16 cellular contexts compared by ENCODE assay signal in the genomic region with DNA sequence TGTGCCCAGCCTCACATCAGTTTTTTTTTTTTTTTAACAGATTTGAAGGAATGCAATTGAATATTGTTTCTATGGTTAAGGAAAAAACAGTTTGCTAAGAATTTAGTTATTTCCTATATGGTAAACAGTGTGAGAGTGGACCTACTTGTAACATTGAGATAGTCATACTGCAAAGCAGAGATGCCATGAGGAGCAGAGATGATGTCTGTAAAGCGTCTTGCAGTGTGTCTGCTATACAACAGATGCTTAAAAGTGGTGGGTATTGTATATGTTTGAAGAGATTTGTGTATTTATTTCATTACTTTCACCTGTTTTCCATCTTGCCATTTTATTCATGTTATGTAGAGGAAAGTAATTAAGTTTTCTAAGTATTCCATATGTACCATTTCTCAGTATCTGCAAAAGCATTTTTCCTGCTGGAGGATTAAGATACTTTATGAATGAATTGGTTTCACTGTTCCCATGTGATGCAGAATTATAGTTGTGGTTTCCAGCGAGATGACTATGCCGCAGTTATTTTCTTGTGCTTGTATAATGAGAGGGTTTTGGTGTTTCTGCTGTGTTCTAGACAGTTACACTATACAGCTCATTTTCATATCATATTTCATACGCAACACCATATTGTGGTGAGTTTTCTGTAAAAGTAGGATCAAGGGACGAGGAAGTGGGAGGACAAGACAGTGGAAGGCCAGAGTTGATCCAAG. TPM values are rescaled to one million over a fixed set of nuclear protein-coding genes. Genes with fewer than 3 reads are reported as not detected.
DNase-seq lines count a peak whose midpoint lies in the region; ATAC-seq lines count a peak whose summit lies in the region.
"Had no signal": no experiment of that assay in that cellular context is flagged by ENCODE, and none has a peak within 500 bp of the region (broad histone marks: within the 10 kb centered on the region; RNA-seq: fewer than 3 reads in every experiment).

No MANE protein-coding gene starts in this region.

- intact Hi-C loops in activated CD4-positive, alpha-beta T cell treated with anti-CD3 and anti-CD28 coated beads for 36 hours (cut with DNase I, micrococcal nuclease): no loop called here
- intact Hi-C loops in activated CD4-positive, alpha-beta T cell treated with anti-CD3 and anti-CD28 coated beads, Interleukin-2, amount 10 ng/mL, durations not matched to agents 24 days and 14 days (cut with micrococcal nuclease): no loop called here
- intact Hi-C loops in left cardiac atrium (cut with DNase I): no loop called here

- no peak overlapping the region for H2AK5ac ChIP-seq in mesenchymal stem cell (ENCODE audit: low read length, severe bottlenecking)

- ATAC-seq in activated CD4-positive, alpha-beta T cell treated with anti-CD3 and anti-CD28 coated beads for 36 hours: peak; percentile 33
- ATAC-seq in T-helper 17 cell: no peak
- ATAC-seq in esophagus mucosa: no peak
- ATAC-seq in HG03442 (IDR thresholded peaks at IDR 0.05; ENCODE audit: unreplicated experiment): no peak
- ATAC-seq in left cardiac atrium: no peak
- ATAC-seq: PC-3 had no signal

- H2BK120ac ChIP-seq in mesenchymal stem cell (ENCODE audit: low read depth, low read length): no peak overlapping the region

- H4K8ac ChIP-seq in mesenchymal stem cell (ENCODE audit: low read length): no peak overlapping the region

- no peaks in the 10 kb centered on the region for H3K27me3 ChIP-seq in mesenchymal stem cell (ENCODE audit: control insufficient read depth in 1 of 2, insufficient read depth in 1 of 2, low read length in 2 of 2)
- H3K27me3 ChIP-seq: SJCRH30 had no signal

- H2BK15ac ChIP-seq in mesenchymal stem cell (ENCODE audit: low read depth, poor library complexity, severe bottlenecking): no peak overlapping the region

- H3K4me2 ChIP-seq in mesenchymal stem cell (ENCODE audit: low read length, poor library complexity, severe bottlenecking): no peak overlapping the region

- 99% methylated on average over 2 of the region's 5 CpGs for WGBS in mesenchymal stem cell

- no peak overlapping the region for H3K14ac ChIP-seq in mesenchymal stem cell (ENCODE audit: low read length in 2 of 2)

- H2AFZ ChIP-seq in mesenchymal stem cell (ENCODE audit: low read depth, low read length): no peak overlapping the region

- H3K27me3 Mint-ChIP-seq in activated CD4-positive, alpha-beta T cell treated with anti-CD3 and anti-CD28 coated beads for 36 hours: no peaks in the 10 kb centered on the region
- H3K27me3 Mint-ChIP-seq in activated CD4-positive, alpha-beta T cell treated with anti-CD3 and anti-CD28 coated beads, Interleukin-2, amount 10 ng/mL, durations not matched to agents 24 days and 14 days: peaks cover 6% of the 10 kb centered on the region
- peaks cover 4% of the 10 kb centered on the region for H3K27me3 Mint-ChIP-seq in T-helper 17 cell
- H3K27me3 Mint-ChIP-seq: CD4-positive, alpha-beta memory T cell had no signal

- H3K36me3 Mint-ChIP-seq in activated CD4-positive, alpha-beta T cell treated with anti-CD3 and anti-CD28 coated beads for 36 hours (ENCODE audit: low read depth): no peaks in the 10 kb centered on the region
- H3K36me3 Mint-ChIP-seq in activated CD4-positive, alpha-beta T cell treated with anti-CD3 and anti-CD28 coated beads, Interleukin-2, amount 10 ng/mL, durations not matched to agents 24 days and 14 days (ENCODE audit: low read depth): no peaks in the 10 kb centered on the region
- H3K36me3 Mint-ChIP-seq in T-helper 17 cell (ENCODE audit: low read depth): no peaks in the 10 kb centered on the region
- H3K36me3 Mint-ChIP-seq: CD4-positive, alpha-beta memory T cell had no signal

- CTCF ChIA-PET in activated CD4-positive, alpha-beta T cell treated with anti-CD3 and anti-CD28 coated beads for 36 hours (lab: Charles Lee): interaction anchor here (0.6 kb wide), 1 partner anchor 134 kb away, joined by 3 read pairs; a partner anchor contains a TSS

- peaks cover 2% of the 10 kb centered on the region for H3K79me1 ChIP-seq in mesenchymal stem cell (replicated peaks; ENCODE audit: low read length, poor library complexity, severe bottlenecking)

- H4K91ac ChIP-seq in mesenchymal stem cell (ENCODE audit: low read length): no peak overlapping the region

- no peak overlapping the region for H2BK12ac ChIP-seq in mesenchymal stem cell (ENCODE audit: low read length in 2 of 2)

- H3K27ac Mint-ChIP-seq in activated CD4-positive, alpha-beta T cell treated with anti-CD3 and anti-CD28 coated beads for 36 hours: no peak overlapping the region
- no peak overlapping the region for H3K27ac Mint-ChIP-seq in activated CD4-positive, alpha-beta T cell treated with anti-CD3 and anti-CD28 coated beads, Interleukin-2, amount 10 ng/mL, durations not matched to agents 24 days and 14 days
- no peak overlapping the region for H3K27ac Mint-ChIP-seq in T-helper 17 cell

- H3K23ac ChIP-seq in mesenchymal stem cell (ENCODE audit: low read length in 2 of 2): no peak overlapping the region

- no peaks in the 10 kb centered on the region for H3K36me3 ChIP-seq in mesenchymal stem cell (ENCODE audit: control insufficient read depth in 1 of 2, insufficient read depth in 2 of 2, low read depth in 1 of 2, low read length in 2 of 2)
- H3K36me3 ChIP-seq: SJCRH30 had no signal

- no peaks in the 10 kb centered on the region for H3K9me3 Mint-ChIP-seq in activated CD4-positive, alpha-beta T cell treated with anti-CD3 and anti-CD28 coated beads for 36 hours (ENCODE audit: low read depth)
- H3K9me3 Mint-ChIP-seq in activated CD4-positive, alpha-beta T cell treated with anti-CD3 and anti-CD28 coated beads, Interleukin-2, amount 10 ng/mL, durations not matched to agents 24 days and 14 days: no peaks in the 10 kb centered on the region
- H3K9me3 Mint-ChIP-seq: CD4-positive, alpha-beta memory T cell had no signal

- H3K4ac ChIP-seq in mesenchymal stem cell (ENCODE audit: low read depth in 1 of 2, low read length in 2 of 2): no peak overlapping the region

- no peak overlapping the region for H3K9ac ChIP-seq in mesenchymal stem cell (ENCODE audit: low read length)

- H3K27ac ChIP-seq in mesenchymal stem cell (ENCODE audit: low read length, poor library complexity, severe bottlenecking): no peak overlapping the region
- H3K27ac ChIP-seq: 22Rv1, SJCRH30 had no signal

- peaks cover 2% of the 10 kb centered on the region for H3K4me1 ChIP-seq in mesenchymal stem cell (ENCODE audit: control insufficient read depth, insufficient read depth, low read depth, low read length)

- no peak overlapping the region for H3K4me3 ChIP-seq in mesenchymal stem cell (ENCODE audit: insufficient read depth in 1 of 2, low read depth in 1 of 2, low read length in 2 of 2)
- H3K4me3 ChIP-seq: SJCRH30 had no signal

- H3K4me3 Mint-ChIP-seq in activated CD4-positive, alpha-beta T cell treated with anti-CD3 and anti-CD28 coated beads for 36 hours: no peak overlapping the region
- H3K4me3 Mint-ChIP-seq in activated CD4-positive, alpha-beta T cell treated with anti-CD3 and anti-CD28 coated beads, Interleukin-2, amount 10 ng/mL, durations not matched to agents 24 days and 14 days: no peak overlapping the region
- H3K4me3 Mint-ChIP-seq in T-helper 17 cell: peak overlapping the region; percentile 59
- H3K4me3 Mint-ChIP-seq: CD4-positive, alpha-beta memory T cell had no signal

- H3K9me3 ChIP-seq in T-helper 17 cell (ENCODE audit: control insufficient read depth, low read length, poor library complexity, severe bottlenecking) (no peaks in the 10 kb centered on the region), mesenchymal stem cell (ENCODE audit: control insufficient read depth, low read length) (no peaks in the 10 kb centered on the region)
- H3K9me3 ChIP-seq: SJCRH30 had no signal

- H2BK5ac ChIP-seq in mesenchymal stem cell (ENCODE audit: low read depth, low read length, poor library complexity, severe bottlenecking): no peak overlapping the region

- POLR2A ChIA-PET in activated CD4-positive, alpha-beta T cell treated with anti-CD3 and anti-CD28 coated beads for 36 hours (lab: Charles Lee): no interaction called here

- peaks cover 7% of the 10 kb centered on the region for H3K4me1 Mint-ChIP-seq in activated CD4-positive, alpha-beta T cell treated with anti-CD3 and anti-CD28 coated beads for 36 hours
- H3K4me1 Mint-ChIP-seq in activated CD4-positive, alpha-beta T cell treated with anti-CD3 and anti-CD28 coated beads, Interleukin-2, amount 10 ng/mL, durations not matched to agents 24 days and 14 days: peaks cover 2% of the 10 kb centered on the region
- H3K4me1 Mint-ChIP-seq in T-helper 17 cell: peaks cover 11% of the 10 kb centered on the region

- no peak overlapping the region for H3K18ac ChIP-seq in mesenchymal stem cell (ENCODE audit: low read depth in 1 of 2, low read length in 2 of 2)

- DNase-seq in activated CD4-positive, alpha-beta T cell treated with anti-CD3 and anti-CD28 coated beads for 36 hours: no peak
- DNase-seq in activated CD4-positive, alpha-beta T cell treated with anti-CD3 and anti-CD28 coated beads, Interleukin-2, amount 10 ng/mL, durations not matched to agents 24 days and 14 days: no peak
- no peak for DNase-seq in T-helper 17 cell
- peak; percentile 18 for DNase-seq in mesenchymal stem cell
- DNase-seq in NCI-H187 (lab: John Stamatoyannopoulos, UW): no peak
- no peak for DNase-seq in left cardiac atrium
- DNase-seq: CD4-positive, alpha-beta memory T cell; NCI-H1417 treated with DMSO at 0.1 percent for 48 hours; NCI-H2029; NCI-H2171 treated with DMSO at 0.1 percent for 48 hours; NCI-H446 treated with DMSO at 0.1 percent for 48 hours; PC-3 had no signal

RNA-seq across cellular contexts. Expression of a gene that starts 26.6 kb away (rescaled TPM):
- 1 to 10 TPM in 1 of 2 experiments, under 1 TPM in 1; 0.71 to 1.3 TPM for total RNA-seq in activated CD4-positive, alpha-beta T cell treated with anti-CD3 and anti-CD28 coated beads for 36 hours
- 0.96 and 1.2 TPM in 2 replicates for total RNA-seq in activated CD4-positive, alpha-beta T cell treated with anti-CD3 and anti-CD28 coated beads, Interleukin-2, amount 10 ng/mL, durations not matched to agents 24 days and 14 days
- 1 to 10 TPM; 2.2 to 2.8 TPM for total RNA-seq in T-helper 17 cell
- 2.2 TPM for polyA plus RNA-seq in mesenchymal stem cell (2013, experiment 1 of 2)
- polyA plus RNA-seq in mesenchymal stem cell (2013, experiment 2 of 2): 2.1 TPM
- total RNA-seq in esophagus mucosa: 0.56 TPM
- total RNA-seq in left cardiac atrium: 1 to 10 TPM; 3.4 to 4.0 TPM

RNA-seq across cellular contexts. Expression of a gene that starts 59.5 kb away (rescaled TPM):
- 10 to 100 TPM in 1 of 2 experiments, 1 to 10 TPM in 1; 9.0 to 11.8 TPM for total RNA-seq in activated CD4-positive, alpha-beta T cell treated with anti-CD3 and anti-CD28 coated beads for 36 hours
- 15.3 and 15.9 TPM in 2 replicates for total RNA-seq in activated CD4-positive, alpha-beta T cell treated with anti-CD3 and anti-CD28 coated beads, Interleukin-2, amount 10 ng/mL, durations not matched to agents 24 days and 14 days
- total RNA-seq in T-helper 17 cell (10 to 100 TPM; 22.8 to 28.4 TPM), esophagus mucosa (11.4 TPM), left cardiac atrium (10 to 100 TPM; 23.6 to 24.5 TPM)
- polyA plus RNA-seq in mesenchymal stem cell (2013, experiment 1 of 2): 16.5 TPM
- polyA plus RNA-seq in mesenchymal stem cell (2013, experiment 2 of 2): 13.5 TPM
